Comparison of ENCODE assay signal across 8 cellular contexts in the genomic region with DNA sequence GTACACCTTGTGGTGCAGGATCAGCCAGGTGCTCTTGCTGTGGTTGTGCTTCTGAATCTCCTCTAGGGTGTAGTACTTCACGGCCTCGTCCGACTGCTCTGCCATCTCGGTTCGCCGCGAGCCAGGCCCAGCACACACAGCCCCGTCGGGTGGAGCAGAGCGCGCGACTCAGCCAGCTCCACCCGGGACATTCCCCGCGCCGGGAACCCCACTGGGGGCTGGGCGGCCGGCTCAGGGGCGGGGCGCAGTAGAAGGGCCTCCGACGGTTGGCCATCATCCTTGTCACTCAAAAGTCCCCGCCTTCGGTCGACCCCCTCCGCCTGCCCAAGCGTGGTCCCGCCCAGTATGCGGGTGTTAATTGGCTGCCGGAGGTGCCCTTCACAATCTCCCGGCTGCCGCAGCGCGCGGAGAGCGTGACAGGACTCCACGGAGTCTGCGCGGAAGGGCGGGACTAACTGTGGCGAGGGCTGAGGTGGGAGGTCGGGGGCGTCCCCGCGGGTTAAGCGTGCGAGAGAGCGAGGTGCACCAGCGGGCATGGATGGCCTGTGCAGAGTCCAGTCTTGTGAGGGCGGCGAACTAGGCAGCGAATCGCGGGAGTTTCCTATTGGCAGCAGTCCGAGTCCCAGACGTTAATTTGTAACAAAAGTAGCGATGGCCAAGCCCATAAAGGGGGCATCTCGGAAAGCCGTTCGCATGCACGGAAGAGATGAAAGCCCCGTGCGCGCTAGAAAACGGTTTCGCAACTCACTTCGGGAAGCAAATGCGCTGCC. TPM values are rescaled to one million over a fixed set of nuclear protein-coding genes. Genes with fewer than 3 reads are reported as not detected.
DNase-seq lines count a peak whose midpoint lies in the region; ATAC-seq and TF ChIP-seq lines count a peak whose summit lies in the region.

A gene with protein sequence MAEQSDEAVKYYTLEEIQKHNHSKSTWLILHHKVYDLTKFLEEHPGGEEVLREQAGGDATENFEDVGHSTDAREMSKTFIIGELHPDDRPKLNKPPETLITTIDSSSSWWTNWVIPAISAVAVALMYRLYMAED (minus strand): TSS at position 193 of the 770 bp plus-strand sequence. CDS start 88 bp downstream, at position 105.

- DNase-seq in DMS79 (lab: John Stamatoyannopoulos, UW) (peak; percentile 89), Karpas-422 (peak; percentile 100), SIG-M5 (lab: John Stamatoyannopoulos, UW) (peak; percentile 19), activated gamma-delta T cell treated with Interleukin-2 at 50 U/mL for 16 hours (peak; percentile 99), fibroblast of villous mesenchyme (ENCODE audit: low read depth) (peak; percentile 98), neural crest cell (ENCODE audit: low read depth, low spot score) (peak; percentile 98)

- no peaks in the 10 kb centered on the region for H3K9me2 ChIP-seq in Karpas-422 (replicated peaks; ENCODE audit: insufficient read depth, low read length)

- peaks cover 2% of the 10 kb centered on the region for H3K9me3 Mint-ChIP-seq in neural crest cell

- no peak for TF ChIP-seq CTCF in fibroblast of villous mesenchyme (IDR thresholded peaks at IDR 0.05; ENCODE audit: insufficient read depth, low read depth, low read length)
- TF ChIP-seq CTCF in neural crest cell (conservative IDR thresholded peaks at IDR 0.05), result peak; percentile 43

- H3K4me3 ChIP-seq in Karpas-422 (ENCODE audit: low read length) (peak within 1 kb of the TSS; percentile 87), fibroblast of villous mesenchyme (ENCODE audit: low read depth, low read length) (peak within 1 kb of the TSS; percentile 98), stomach smooth muscle (ENCODE audit: low read length in 2 of 2) (peak within 1 kb of the TSS; percentile 95 to 98)

- H3K4me3 Mint-ChIP-seq in neural crest cell, result peak within 1 kb of the TSS; percentile 82

- no peak within 1 kb of the TSS for H3K27ac ChIP-seq in Karpas-422 (ENCODE audit: low read length)
- peak within 1 kb of the TSS; percentile 41 for H3K27ac ChIP-seq in stomach smooth muscle (ENCODE audit: low read length)

- H3K36me3 ChIP-seq in Karpas-422 (ENCODE audit: insufficient read depth, low read length) (no peaks in the 10 kb centered on the region), stomach smooth muscle (ENCODE audit: control insufficient read depth in 2 of 2, insufficient read depth in 2 of 2, low read length in 2 of 2) (no peaks in the 10 kb centered on the region)

- 0 out of 2 replicates have a peak, but pooled peaks cover 3% of the 10 kb centered on the region for H3K79me2 ChIP-seq in Karpas-422 (ENCODE audit: low read length)

- H3K4me1 ChIP-seq in Karpas-422 (ENCODE audit: low read length), result peaks cover 19% of the 10 kb centered on the region
- peaks cover 17% of the 10 kb centered on the region for H3K4me1 ChIP-seq in stomach smooth muscle (ENCODE audit: control insufficient read depth, insufficient read depth, low read length)

- H3K9me3 ChIP-seq in Karpas-422 (ENCODE audit: low read length) (no peaks in the 10 kb centered on the region), stomach smooth muscle (ENCODE audit: control insufficient read depth in 2 of 2, low read length in 2 of 2) (no peaks in the 10 kb centered on the region)

- peaks cover 2% of the 10 kb centered on the region for H3K36me3 Mint-ChIP-seq in neural crest cell (ENCODE audit: low read depth)

- peak within 1 kb of the TSS; percentile 79 for H3K27ac Mint-ChIP-seq in neural crest cell (ENCODE audit: unreplicated experiment)

- peak within 1 kb of the TSS; percentile 95 for H2AFZ ChIP-seq in Karpas-422 (ENCODE audit: low read length)

- H3K9ac ChIP-seq in Karpas-422 (ENCODE audit: low read length) (peak within 1 kb of the TSS; percentile 79), stomach smooth muscle (ENCODE audit: low read length in 2 of 2) (peak within 1 kb of the TSS; percentile 71 to 79)

- 0 out of 2 replicates have a peak, but pooled peaks cover 5% of the 10 kb centered on the region for H4K20me1 ChIP-seq in Karpas-422 (ENCODE audit: insufficient read depth, low read depth, low read length)

- peaks cover 9% of the 10 kb centered on the region for H3K27me3 Mint-ChIP-seq in neural crest cell (ENCODE audit: low read depth)

- peaks cover 11% of the 10 kb centered on the region for H3K4me1 Mint-ChIP-seq in neural crest cell

- H3K4me2 ChIP-seq in Karpas-422 (ENCODE audit: low read depth, low read length, poor library complexity, severe bottlenecking), result peak within 1 kb of the TSS; percentile 84

- H3K27me3 ChIP-seq in Karpas-422 (ENCODE audit: low read length), result no peaks in the 10 kb centered on the region
- H3K27me3 ChIP-seq in stomach smooth muscle (ENCODE audit: control insufficient read depth in 1 of 2, insufficient read depth in 2 of 2, low read length in 2 of 2), result no peaks in the 10 kb centered on the region

- ATAC-seq in GM21717 (IDR thresholded peaks at IDR 0.05; ENCODE audit: unreplicated experiment), result peak; percentile 100

RNA-seq across cellular contexts. Expression of the gene that starts here (rescaled TPM):
- 43.5 and 50.9 TPM in 2 replicates for total RNA-seq in Karpas-422 (2014; rRNA removed; shearing (Covaris generic); ENCODE audit: low replicate concordance)
- 35.4 and 114 TPM in 2 replicates for total RNA-seq in fibroblast of villous mesenchyme
- total RNA-seq in neural crest cell, result 38.1 and 46.5 TPM in 2 replicates

Comparison
In these comparisons a context has a peak if more than half of its experiments do, and no peak if none do; other contexts are left out.
1. DNase-seq: peak in every context shown above with its lines; median percentile 100 in Karpas-422; 99 in activated gamma-delta T cell treated with Interleukin-2 at 50 U/mL for 16 hours; 98 in fibroblast of villous mesenchyme; 98 in neural crest cell; 89 in DMS79; 19 in SIG-M5.